ENCODE assay signal across 1 cellular context in the genomic region with DNA sequence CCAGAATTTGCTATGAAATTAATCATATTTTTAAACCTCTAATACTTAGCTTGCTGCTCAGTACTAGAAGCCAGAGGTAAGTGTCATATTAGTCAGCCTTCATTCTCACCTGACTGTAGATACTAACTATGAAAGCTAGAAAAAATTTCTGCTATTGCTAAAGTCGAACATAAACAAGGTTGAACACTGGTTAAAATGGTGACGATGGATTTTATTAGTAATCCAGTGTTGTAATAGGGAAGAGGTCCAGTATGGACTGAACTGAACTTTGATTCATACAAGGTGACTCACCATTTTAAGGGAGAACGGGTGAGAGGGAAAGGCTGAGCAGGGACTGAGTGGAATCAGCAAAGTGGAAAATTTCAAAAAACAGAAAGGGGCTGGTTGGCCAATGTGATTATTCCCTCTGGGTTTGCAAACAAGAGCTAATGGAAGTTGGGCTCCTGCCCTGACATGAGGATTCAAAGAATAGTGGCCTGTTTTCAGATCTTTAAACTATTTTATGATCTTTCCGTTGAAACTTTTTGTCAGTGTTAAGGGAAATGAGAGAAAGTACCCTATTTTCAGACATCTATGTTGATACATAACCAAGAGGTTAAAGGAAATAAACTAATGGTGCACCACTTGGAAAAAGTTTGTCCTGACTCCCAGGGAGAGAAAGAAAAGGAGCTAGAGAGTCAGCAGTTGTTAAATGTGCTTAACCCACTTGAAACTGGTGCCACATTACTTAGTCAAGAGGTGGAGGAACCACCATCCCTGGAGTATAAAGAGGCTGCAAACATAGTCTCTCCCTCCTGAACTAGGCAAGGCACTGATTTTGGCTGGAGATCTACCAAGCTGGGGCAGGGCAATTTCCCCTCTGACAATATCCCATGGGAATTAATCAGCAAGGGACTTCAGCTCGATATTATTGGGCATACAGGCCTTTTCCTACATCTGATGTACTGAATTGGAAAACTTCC.
TF ChIP-seq lines count a peak whose summit lies in the region.

No MANE protein-coding gene starts in this region.

TF ChIP-seq in HepG2, 621 proteins besides CTCF, POLR2A, EP300 and RAD21 (continued from another document and continues in another):
- TF ChIP-seq, protein P1, sequence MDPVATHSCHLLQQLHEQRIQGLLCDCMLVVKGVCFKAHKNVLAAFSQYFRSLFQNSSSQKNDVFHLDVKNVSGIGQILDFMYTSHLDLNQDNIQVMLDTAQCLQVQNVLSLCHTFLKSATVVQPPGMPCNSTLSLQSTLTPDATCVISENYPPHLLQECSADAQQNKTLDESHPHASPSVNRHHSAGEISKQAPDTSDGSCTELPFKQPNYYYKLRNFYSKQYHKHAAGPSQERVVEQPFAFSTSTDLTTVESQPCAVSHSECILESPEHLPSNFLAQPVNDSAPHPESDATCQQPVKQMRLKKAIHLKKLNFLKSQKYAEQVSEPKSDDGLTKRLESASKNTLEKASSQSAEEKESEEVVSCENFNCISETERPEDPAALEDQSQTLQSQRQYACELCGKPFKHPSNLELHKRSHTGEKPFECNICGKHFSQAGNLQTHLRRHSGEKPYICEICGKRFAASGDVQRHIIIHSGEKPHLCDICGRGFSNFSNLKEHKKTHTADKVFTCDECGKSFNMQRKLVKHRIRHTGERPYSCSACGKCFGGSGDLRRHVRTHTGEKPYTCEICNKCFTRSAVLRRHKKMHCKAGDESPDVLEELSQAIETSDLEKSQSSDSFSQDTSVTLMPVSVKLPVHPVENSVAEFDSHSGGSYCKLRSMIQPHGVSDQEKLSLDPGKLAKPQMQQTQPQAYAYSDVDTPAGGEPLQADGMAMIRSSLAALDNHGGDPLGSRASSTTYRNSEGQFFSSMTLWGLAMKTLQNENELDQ (CRISPR knock-in tag; IDR thresholded peaks at IDR 0.05; ENCODE audit: borderline replicate concordance), result no peak
- TF ChIP-seq, protein P2, sequence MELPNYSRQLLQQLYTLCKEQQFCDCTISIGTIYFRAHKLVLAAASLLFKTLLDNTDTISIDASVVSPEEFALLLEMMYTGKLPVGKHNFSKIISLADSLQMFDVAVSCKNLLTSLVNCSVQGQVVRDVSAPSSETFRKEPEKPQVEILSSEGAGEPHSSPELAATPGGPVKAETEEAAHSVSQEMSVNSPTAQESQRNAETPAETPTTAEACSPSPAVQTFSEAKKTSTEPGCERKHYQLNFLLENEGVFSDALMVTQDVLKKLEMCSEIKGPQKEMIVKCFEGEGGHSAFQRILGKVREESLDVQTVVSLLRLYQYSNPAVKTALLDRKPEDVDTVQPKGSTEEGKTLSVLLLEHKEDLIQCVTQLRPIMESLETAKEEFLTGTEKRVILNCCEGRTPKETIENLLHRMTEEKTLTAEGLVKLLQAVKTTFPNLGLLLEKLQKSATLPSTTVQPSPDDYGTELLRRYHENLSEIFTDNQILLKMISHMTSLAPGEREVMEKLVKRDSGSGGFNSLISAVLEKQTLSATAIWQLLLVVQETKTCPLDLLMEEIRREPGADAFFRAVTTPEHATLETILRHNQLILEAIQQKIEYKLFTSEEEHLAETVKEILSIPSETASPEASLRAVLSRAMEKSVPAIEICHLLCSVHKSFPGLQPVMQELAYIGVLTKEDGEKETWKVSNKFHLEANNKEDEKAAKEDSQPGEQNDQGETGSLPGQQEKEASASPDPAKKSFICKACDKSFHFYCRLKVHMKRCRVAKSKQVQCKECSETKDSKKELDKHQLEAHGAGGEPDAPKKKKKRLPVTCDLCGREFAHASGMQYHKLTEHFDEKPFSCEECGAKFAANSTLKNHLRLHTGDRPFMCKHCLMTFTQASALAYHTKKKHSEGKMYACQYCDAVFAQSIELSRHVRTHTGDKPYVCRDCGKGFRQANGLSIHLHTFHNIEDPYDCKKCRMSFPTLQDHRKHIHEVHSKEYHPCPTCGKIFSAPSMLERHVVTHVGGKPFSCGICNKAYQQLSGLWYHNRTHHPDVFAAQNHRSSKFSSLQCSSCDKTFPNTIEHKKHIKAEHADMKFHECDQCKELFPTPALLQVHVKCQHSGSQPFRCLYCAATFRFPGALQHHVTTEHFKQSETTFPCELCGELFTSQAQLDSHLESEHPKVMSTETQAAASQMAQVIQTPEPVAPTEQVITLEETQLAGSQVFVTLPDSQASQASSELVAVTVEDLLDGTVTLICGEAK (IDR thresholded peaks at IDR 0.05), result no peak
- TF ChIP-seq, protein P2 (CRISPR knock-in tag; IDR thresholded peaks at IDR 0.05), result no peak; the same call in 1 of the 2 replicates
- TF ChIP-seq ZFP36 (IDR thresholded peaks at IDR 0.05; ENCODE audit: borderline replicate concordance, low read depth, low read length, partially characterized antibody) (no peak), SOX6 (IDR thresholded peaks at IDR 0.05) (no peak), SOX6 (CRISPR knock-in tag; IDR thresholded peaks at IDR 0.05) (peak; percentile 82), FOXA1 (IDR thresholded peaks at IDR 0.05) (peak; percentile 49; the same call in 1 of the 2 replicates), FOXA1 (CRISPR knock-in tag; IDR thresholded peaks at IDR 0.05) (peak; percentile 74), ZNF891 (CRISPR knock-in tag; IDR thresholded peaks at IDR 0.05) (no peak), CBX5 (CRISPR knock-in tag; IDR thresholded peaks at IDR 0.05; ENCODE audit: borderline replicate concordance) (peak; percentile 35; the same call in 1 of the 2 replicates), NCOA2 (CRISPR knock-in tag; IDR thresholded peaks at IDR 0.05) (peak; percentile 92), CEBPG (CRISPR knock-in tag; IDR thresholded peaks at IDR 0.05) (peak; percentile 91), KDM3A (CRISPR knock-in tag; IDR thresholded peaks at IDR 0.05; ENCODE audit: low read depth) (no peak), YEATS2 (CRISPR knock-in tag; IDR thresholded peaks at IDR 0.05; ENCODE audit: borderline replicate concordance) (no peak), ASH2L (IDR thresholded peaks at IDR 0.05; ENCODE audit: insufficient read length, low read depth, low read length) (peak; percentile 75), MIXL1 (CRISPR knock-in tag; IDR thresholded peaks at IDR 0.05) (peak; percentile 80; the same call in 1 of the 2 replicates), ZFX (CRISPR knock-in tag; IDR thresholded peaks at IDR 0.05; ENCODE audit: low read depth) (no peak), SMC3 (IDR thresholded peaks at IDR 0.05; ENCODE audit: low read length) (no peak), JUN (CRISPR knock-in tag; IDR thresholded peaks at IDR 0.05) (peak; percentile 96), ZNF350 (CRISPR knock-in tag; IDR thresholded peaks at IDR 0.05; ENCODE audit: borderline replicate concordance, low read depth) (no peak), HNF4G (IDR thresholded peaks at IDR 0.05; ENCODE audit: borderline replicate concordance, low read depth, low read length) (peak; percentile 70; the same call in 1 of the 2 replicates), HNF4G (CRISPR knock-in tag; IDR thresholded peaks at IDR 0.05; ENCODE audit: borderline replicate concordance, low read depth) (peak; percentile 27; the same call in 1 of the 2 replicates), BORCS8-MEF2B (CRISPR knock-in tag; IDR thresholded peaks at IDR 0.05) (no peak), HOXD1 (CRISPR knock-in tag; IDR thresholded peaks at IDR 0.05) (no peak), KAT8 (CRISPR knock-in tag; IDR thresholded peaks at IDR 0.05) (peak; percentile 39; the same call in 1 of the 2 replicates)
- TF ChIP-seq, protein P3, sequence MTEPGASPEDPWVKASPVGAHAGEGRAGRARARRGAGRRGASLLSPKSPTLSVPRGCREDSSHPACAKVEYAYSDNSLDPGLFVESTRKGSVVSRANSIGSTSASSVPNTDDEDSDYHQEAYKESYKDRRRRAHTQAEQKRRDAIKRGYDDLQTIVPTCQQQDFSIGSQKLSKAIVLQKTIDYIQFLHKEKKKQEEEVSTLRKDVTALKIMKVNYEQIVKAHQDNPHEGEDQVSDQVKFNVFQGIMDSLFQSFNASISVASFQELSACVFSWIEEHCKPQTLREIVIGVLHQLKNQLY (CRISPR knock-in tag; IDR thresholded peaks at IDR 0.05), result no peak; the same call in 1 of the 2 replicates
- TF ChIP-seq, protein P4, sequence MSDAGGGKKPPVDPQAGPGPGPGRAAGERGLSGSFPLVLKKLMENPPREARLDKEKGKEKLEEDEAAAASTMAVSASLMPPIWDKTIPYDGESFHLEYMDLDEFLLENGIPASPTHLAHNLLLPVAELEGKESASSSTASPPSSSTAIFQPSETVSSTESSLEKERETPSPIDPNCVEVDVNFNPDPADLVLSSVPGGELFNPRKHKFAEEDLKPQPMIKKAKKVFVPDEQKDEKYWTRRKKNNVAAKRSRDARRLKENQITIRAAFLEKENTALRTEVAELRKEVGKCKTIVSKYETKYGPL (CRISPR knock-in tag; IDR thresholded peaks at IDR 0.05), result peak; percentile 19; the same call in 1 of the 2 replicates
- TF ChIP-seq, protein P5, sequence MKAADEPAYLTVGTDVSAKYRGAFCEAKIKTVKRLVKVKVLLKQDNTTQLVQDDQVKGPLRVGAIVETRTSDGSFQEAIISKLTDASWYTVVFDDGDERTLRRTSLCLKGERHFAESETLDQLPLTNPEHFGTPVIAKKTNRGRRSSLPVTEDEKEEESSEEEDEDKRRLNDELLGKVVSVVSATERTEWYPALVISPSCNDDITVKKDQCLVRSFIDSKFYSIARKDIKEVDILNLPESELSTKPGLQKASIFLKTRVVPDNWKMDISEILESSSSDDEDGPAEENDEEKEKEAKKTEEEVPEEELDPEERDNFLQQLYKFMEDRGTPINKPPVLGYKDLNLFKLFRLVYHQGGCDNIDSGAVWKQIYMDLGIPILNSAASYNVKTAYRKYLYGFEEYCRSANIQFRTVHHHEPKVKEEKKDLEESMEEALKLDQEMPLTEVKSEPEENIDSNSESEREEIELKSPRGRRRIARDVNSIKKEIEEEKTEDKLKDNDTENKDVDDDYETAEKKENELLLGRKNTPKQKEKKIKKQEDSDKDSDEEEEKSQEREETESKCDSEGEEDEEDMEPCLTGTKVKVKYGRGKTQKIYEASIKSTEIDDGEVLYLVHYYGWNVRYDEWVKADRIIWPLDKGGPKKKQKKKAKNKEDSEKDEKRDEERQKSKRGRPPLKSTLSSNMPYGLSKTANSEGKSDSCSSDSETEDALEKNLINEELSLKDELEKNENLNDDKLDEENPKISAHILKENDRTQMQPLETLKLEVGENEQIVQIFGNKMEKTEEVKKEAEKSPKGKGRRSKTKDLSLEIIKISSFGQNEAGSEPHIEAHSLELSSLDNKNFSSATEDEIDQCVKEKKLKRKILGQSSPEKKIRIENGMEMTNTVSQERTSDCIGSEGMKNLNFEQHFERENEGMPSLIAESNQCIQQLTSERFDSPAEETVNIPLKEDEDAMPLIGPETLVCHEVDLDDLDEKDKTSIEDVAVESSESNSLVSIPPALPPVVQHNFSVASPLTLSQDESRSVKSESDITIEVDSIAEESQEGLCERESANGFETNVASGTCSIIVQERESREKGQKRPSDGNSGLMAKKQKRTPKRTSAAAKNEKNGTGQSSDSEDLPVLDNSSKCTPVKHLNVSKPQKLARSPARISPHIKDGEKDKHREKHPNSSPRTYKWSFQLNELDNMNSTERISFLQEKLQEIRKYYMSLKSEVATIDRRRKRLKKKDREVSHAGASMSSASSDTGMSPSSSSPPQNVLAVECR (CRISPR knock-in tag; IDR thresholded peaks at IDR 0.05; ENCODE audit: borderline replicate concordance), result 0 out of 2 replicates have a peak, but pooled peaks have one; percentile 14
- TF ChIP-seq, protein P6, sequence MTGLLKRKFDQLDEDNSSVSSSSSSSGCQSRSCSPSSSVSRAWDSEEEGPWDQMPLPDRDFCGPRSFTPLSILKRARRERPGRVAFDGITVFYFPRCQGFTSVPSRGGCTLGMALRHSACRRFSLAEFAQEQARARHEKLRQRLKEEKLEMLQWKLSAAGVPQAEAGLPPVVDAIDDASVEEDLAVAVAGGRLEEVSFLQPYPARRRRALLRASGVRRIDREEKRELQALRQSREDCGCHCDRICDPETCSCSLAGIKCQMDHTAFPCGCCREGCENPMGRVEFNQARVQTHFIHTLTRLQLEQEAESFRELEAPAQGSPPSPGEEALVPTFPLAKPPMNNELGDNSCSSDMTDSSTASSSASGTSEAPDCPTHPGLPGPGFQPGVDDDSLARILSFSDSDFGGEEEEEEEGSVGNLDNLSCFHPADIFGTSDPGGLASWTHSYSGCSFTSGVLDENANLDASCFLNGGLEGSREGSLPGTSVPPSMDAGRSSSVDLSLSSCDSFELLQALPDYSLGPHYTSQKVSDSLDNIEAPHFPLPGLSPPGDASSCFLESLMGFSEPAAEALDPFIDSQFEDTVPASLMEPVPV (CRISPR knock-in tag; IDR thresholded peaks at IDR 0.05), result no peak
- TF ChIP-seq, protein P7, sequence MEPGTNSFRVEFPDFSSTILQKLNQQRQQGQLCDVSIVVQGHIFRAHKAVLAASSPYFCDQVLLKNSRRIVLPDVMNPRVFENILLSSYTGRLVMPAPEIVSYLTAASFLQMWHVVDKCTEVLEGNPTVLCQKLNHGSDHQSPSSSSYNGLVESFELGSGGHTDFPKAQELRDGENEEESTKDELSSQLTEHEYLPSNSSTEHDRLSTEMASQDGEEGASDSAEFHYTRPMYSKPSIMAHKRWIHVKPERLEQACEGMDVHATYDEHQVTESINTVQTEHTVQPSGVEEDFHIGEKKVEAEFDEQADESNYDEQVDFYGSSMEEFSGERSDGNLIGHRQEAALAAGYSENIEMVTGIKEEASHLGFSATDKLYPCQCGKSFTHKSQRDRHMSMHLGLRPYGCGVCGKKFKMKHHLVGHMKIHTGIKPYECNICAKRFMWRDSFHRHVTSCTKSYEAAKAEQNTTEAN (CRISPR knock-in tag; conservative IDR thresholded peaks at IDR 0.05), result peak; percentile 62
